1 cellular context compared by ENCODE assay signal in the genomic region with DNA sequence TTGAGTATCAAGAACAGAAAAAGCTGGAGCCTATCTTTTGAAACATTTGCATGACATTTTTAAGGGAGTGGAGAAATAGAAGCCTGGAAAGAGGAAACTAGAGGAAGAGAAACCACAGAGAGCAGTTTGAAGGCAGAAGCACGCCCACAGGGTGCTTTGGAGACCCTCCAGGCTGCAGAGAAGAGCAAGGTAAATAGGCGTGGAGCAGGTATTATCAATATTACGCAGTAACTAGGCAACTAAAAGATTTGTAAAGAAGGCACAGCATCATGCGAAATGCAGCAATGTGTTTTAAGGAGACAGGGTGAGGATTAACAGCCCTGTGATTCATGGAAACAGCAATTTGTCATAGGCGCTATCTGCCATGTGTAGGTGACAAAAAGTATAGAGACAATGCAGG.
TF ChIP-seq lines count a peak whose summit lies in the region.

No MANE protein-coding gene starts in this region.

TF ChIP-seq in GM23338, 12 proteins besides CTCF, POLR2A, EP300 and RAD21:
- TF ChIP-seq, protein P1, sequence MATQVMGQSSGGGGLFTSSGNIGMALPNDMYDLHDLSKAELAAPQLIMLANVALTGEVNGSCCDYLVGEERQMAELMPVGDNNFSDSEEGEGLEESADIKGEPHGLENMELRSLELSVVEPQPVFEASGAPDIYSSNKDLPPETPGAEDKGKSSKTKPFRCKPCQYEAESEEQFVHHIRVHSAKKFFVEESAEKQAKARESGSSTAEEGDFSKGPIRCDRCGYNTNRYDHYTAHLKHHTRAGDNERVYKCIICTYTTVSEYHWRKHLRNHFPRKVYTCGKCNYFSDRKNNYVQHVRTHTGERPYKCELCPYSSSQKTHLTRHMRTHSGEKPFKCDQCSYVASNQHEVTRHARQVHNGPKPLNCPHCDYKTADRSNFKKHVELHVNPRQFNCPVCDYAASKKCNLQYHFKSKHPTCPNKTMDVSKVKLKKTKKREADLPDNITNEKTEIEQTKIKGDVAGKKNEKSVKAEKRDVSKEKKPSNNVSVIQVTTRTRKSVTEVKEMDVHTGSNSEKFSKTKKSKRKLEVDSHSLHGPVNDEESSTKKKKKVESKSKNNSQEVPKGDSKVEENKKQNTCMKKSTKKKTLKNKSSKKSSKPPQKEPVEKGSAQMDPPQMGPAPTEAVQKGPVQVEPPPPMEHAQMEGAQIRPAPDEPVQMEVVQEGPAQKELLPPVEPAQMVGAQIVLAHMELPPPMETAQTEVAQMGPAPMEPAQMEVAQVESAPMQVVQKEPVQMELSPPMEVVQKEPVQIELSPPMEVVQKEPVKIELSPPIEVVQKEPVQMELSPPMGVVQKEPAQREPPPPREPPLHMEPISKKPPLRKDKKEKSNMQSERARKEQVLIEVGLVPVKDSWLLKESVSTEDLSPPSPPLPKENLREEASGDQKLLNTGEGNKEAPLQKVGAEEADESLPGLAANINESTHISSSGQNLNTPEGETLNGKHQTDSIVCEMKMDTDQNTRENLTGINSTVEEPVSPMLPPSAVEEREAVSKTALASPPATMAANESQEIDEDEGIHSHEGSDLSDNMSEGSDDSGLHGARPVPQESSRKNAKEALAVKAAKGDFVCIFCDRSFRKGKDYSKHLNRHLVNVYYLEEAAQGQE (IDR thresholded peaks at IDR 0.05; ENCODE audit: unreplicated experiment): no peak
- no peak for TF ChIP-seq CREB1 (CRISPR knock-in tag; IDR thresholded peaks at IDR 0.05; ENCODE audit: low read depth)
- TF ChIP-seq, protein P2, sequence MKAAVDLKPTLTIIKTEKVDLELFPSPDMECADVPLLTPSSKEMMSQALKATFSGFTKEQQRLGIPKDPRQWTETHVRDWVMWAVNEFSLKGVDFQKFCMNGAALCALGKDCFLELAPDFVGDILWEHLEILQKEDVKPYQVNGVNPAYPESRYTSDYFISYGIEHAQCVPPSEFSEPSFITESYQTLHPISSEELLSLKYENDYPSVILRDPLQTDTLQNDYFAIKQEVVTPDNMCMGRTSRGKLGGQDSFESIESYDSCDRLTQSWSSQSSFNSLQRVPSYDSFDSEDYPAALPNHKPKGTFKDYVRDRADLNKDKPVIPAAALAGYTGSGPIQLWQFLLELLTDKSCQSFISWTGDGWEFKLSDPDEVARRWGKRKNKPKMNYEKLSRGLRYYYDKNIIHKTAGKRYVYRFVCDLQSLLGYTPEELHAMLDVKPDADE (IDR thresholded peaks at IDR 0.05): no peak
- no peak for TF ChIP-seq EZH2phosphoT487 (IDR thresholded peaks at IDR 0.05; ENCODE audit: unreplicated experiment)
- no peak for TF ChIP-seq STAT1 (IDR thresholded peaks at IDR 0.05; ENCODE audit: unreplicated experiment)
- TF ChIP-seq, protein P3, sequence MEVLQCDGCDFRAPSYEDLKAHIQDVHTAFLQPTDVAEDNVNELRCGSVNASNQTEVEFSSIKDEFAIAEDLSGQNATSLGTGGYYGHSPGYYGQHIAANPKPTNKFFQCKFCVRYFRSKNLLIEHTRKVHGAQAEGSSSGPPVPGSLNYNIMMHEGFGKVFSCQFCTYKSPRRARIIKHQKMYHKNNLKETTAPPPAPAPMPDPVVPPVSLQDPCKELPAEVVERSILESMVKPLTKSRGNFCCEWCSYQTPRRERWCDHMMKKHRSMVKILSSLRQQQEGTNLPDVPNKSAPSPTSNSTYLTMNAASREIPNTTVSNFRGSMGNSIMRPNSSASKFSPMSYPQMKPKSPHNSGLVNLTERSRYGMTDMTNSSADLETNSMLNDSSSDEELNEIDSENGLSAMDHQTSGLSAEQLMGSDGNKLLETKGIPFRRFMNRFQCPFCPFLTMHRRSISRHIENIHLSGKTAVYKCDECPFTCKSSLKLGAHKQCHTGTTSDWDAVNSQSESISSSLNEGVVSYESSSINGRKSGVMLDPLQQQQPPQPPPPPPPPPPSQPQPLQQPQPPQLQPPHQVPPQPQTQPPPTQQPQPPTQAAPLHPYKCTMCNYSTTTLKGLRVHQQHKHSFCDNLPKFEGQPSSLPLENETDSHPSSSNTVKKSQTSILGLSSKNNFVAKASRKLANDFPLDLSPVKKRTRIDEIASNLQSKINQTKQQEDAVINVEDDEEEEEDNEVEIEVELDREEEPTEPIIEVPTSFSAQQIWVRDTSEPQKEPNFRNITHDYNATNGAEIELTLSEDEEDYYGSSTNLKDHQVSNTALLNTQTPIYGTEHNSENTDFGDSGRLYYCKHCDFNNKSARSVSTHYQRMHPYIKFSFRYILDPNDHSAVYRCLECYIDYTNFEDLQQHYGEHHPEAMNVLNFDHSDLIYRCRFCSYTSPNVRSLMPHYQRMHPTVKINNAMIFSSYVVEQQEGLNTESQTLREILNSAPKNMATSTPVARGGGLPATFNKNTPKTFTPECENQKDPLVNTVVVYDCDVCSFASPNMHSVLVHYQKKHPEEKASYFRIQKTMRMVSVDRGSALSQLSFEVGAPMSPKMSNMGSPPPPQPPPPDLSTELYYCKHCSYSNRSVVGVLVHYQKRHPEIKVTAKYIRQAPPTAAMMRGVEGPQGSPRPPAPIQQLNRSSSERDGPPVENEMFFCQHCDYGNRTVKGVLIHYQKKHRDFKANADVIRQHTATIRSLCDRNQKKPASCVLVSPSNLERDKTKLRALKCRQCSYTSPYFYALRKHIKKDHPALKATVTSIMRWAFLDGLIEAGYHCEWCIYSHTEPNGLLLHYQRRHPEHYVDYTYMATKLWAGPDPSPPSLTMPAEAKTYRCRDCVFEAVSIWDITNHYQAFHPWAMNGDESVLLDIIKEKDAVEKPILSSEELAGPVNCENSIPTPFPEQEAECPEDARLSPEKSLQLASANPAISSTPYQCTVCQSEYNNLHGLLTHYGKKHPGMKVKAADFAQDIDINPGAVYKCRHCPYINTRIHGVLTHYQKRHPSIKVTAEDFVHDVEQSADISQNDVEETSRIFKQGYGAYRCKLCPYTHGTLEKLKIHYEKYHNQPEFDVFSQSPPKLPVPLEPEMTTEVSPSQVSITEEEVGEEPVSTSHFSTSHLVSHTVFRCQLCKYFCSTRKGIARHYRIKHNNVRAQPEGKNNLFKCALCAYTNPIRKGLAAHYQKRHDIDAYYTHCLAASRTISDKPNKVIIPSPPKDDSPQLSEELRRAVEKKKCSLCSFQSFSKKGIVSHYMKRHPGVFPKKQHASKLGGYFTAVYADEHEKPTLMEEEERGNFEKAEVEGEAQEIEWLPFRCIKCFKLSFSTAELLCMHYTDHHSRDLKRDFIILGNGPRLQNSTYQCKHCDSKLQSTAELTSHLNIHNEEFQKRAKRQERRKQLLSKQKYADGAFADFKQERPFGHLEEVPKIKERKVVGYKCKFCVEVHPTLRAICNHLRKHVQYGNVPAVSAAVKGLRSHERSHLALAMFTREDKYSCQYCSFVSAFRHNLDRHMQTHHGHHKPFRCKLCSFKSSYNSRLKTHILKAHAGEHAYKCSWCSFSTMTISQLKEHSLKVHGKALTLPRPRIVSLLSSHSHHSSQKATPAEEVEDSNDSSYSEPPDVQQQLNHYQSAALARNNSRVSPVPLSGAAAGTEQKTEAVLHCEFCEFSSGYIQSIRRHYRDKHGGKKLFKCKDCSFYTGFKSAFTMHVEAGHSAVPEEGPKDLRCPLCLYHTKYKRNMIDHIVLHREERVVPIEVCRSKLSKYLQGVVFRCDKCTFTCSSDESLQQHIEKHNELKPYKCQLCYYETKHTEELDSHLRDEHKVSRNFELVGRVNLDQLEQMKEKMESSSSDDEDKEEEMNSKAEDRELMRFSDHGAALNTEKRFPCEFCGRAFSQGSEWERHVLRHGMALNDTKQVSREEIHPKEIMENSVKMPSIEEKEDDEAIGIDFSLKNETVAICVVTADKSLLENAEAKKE (CRISPR knock-in tag; IDR thresholded peaks at IDR 0.05): no peak
- no peak for TF ChIP-seq POLR2AphosphoS5 (IDR thresholded peaks at IDR 0.05; ENCODE audit: low read depth)
- TF ChIP-seq EZH2 (IDR thresholded peaks at IDR 0.05; ENCODE audit: low read depth, unreplicated experiment): no peak
- no peak for TF ChIP-seq NANOG (IDR thresholded peaks at IDR 0.05; ENCODE audit: borderline replicate concordance)
- TF ChIP-seq ZNF331 (CRISPR knock-in tag; IDR thresholded peaks at IDR 0.05; ENCODE audit: low read depth): no peak
- no peak for TF ChIP-seq JUNB (IDR thresholded peaks at IDR 0.05; ENCODE audit: unreplicated experiment)
- TF ChIP-seq ZNF114 (CRISPR knock-in tag; IDR thresholded peaks at IDR 0.05): no peak
